ENCODE assay signal across 8 cellular contexts in genomic region chr9:129080312-129080607, GRCh38. TPM values are rescaled to one million over a fixed set of nuclear protein-coding genes. Genes with fewer than 3 reads are reported as not detected.
DNase-seq lines count a peak whose midpoint lies in the region; ATAC-seq, FAIRE-seq and TF ChIP-seq lines count a peak whose summit lies in the region.

No MANE protein-coding gene starts in this region.

- H3K4me3 Mint-ChIP-seq in stimulated activated naive CD8-positive, alpha-beta T cell treated with anti-CD3 and anti-CD28 coated beads, Interleukin-15, Interleukin-2, amounts not matched to agents 100 ng/mL and 50 ng/mL, for 24 hours = peak overlapping the region; percentile 87
- peak overlapping the region; percentile 85 for H3K4me3 Mint-ChIP-seq in mesothelial cell of epicardium

- H3K4me1 Mint-ChIP-seq in stimulated activated naive CD8-positive, alpha-beta T cell treated with anti-CD3 and anti-CD28 coated beads, Interleukin-15, Interleukin-2, amounts not matched to agents 100 ng/mL and 50 ng/mL, for 24 hours (ENCODE audit: low read depth) = peaks cover 29% of the 10 kb centered on the region
- H3K4me1 Mint-ChIP-seq in mesothelial cell of epicardium = peaks cover 19% of the 10 kb centered on the region

- H3K27ac Mint-ChIP-seq in stimulated activated naive CD8-positive, alpha-beta T cell treated with anti-CD3 and anti-CD28 coated beads, Interleukin-15, Interleukin-2, amounts not matched to agents 100 ng/mL and 50 ng/mL, for 24 hours = peak overlapping the region; percentile 63
- peak overlapping the region; percentile 78 for H3K27ac Mint-ChIP-seq in mesothelial cell of epicardium

- in situ Hi-C loops in astrocyte of the spinal cord (cut with HindIII; ENCODE audit: low sequenced_read_pairs) = no loop called here

- FAIRE-seq in GM12891 (lab: Jason Lieb, UNC) = no peak

- no peak for ATAC-seq in stimulated activated naive CD8-positive, alpha-beta T cell treated with anti-CD3 and anti-CD28 coated beads, Interleukin-15, Interleukin-2, amounts not matched to agents 100 U/mL and 50 U/mL, for 24 hours
- ATAC-seq in GM21381 (IDR thresholded peaks at IDR 0.05; ENCODE audit: unreplicated experiment) = no peak

- TF ChIP-seq POLR2A in GM12891 (IDR thresholded peaks at IDR 0.05; ENCODE audit: low read depth, low read length) = no peak

- H3K27me3 Mint-ChIP-seq in stimulated activated naive CD8-positive, alpha-beta T cell treated with anti-CD3 and anti-CD28 coated beads, Interleukin-15, Interleukin-2, amounts not matched to agents 100 ng/mL and 50 ng/mL, for 24 hours = no peaks in the 10 kb centered on the region
- no peaks in the 10 kb centered on the region for H3K27me3 Mint-ChIP-seq in mesothelial cell of epicardium (ENCODE audit: low read depth)

- no peaks in the 10 kb centered on the region for H3K9me3 Mint-ChIP-seq in stimulated activated naive CD8-positive, alpha-beta T cell treated with anti-CD3 and anti-CD28 coated beads, Interleukin-15, Interleukin-2, amounts not matched to agents 100 ng/mL and 50 ng/mL, for 24 hours
- no peaks in the 10 kb centered on the region for H3K9me3 Mint-ChIP-seq in mesothelial cell of epicardium

- peak overlapping the region; percentile 83 for H3K4me3 ChIP-seq in astrocyte of the spinal cord (ENCODE audit: low read depth, low read length)

- DNase-seq in stimulated activated naive CD8-positive, alpha-beta T cell treated with anti-CD3 and anti-CD28 coated beads, Interleukin-15, Interleukin-2, amounts not matched to agents 100 U/mL and 50 U/mL, for 24 hours = no peak
- DNase-seq in astrocyte of the spinal cord (ENCODE audit: low read depth, low spot score) (no peak), mesothelial cell of epicardium (ENCODE audit: low spot score in 2 of 2, unreplicated experiment in 2 of 2) (no peak), GM12891 (ENCODE audit: insufficient read length, low spot score) (no peak), activated gamma-delta T cell (lab: John Stamatoyannopoulos, UW) (no peak), Ammon's horn (ENCODE audit: low spot score) (no peak)

- TF ChIP-seq CTCF in astrocyte of the spinal cord (IDR thresholded peaks at IDR 0.05; ENCODE audit: low read depth, low read length) (no peak), mesothelial cell of epicardium (IDR thresholded peaks at IDR 0.05; ENCODE audit: unreplicated experiment) (no peak)

- H3K36me3 Mint-ChIP-seq in stimulated activated naive CD8-positive, alpha-beta T cell treated with anti-CD3 and anti-CD28 coated beads, Interleukin-15, Interleukin-2, amounts not matched to agents 100 ng/mL and 50 ng/mL, for 24 hours (ENCODE audit: low read depth) = no peaks in the 10 kb centered on the region
- no peaks in the 10 kb centered on the region for H3K36me3 Mint-ChIP-seq in mesothelial cell of epicardium

TF ChIP-seq in GM12891, 5 proteins besides CTCF, POLR2A, EP300 and RAD21:
- TF ChIP-seq PAX5 (IDR thresholded peaks at IDR 0.05; ENCODE audit: insufficient read depth, low read length, severe bottlenecking) (no peak), SPI1 (IDR thresholded peaks at IDR 0.05; ENCODE audit: low read depth, low read length) (no peak)

RNA-seq across cellular contexts. Expression of gene DOLPP1, which starts 0.7 kb away (rescaled TPM):
- 16.9 to 21.5 TPM (median 20.0 TPM) in 3 replicates for total RNA-seq in mesothelial cell of epicardium
- polyA plus RNA-seq in GM12891 (2012; ENCODE audit: low read depth, missing spikeins) = 6.5 TPM

RNA-seq across cellular contexts. Expression of gene CRAT, which starts 30.3 kb away (rescaled TPM):
- total RNA-seq in mesothelial cell of epicardium = 26.4 to 27.6 TPM (median 26.4 TPM) in 3 replicates
- 1.9 TPM for polyA plus RNA-seq in GM12891 (2012; ENCODE audit: low read depth, missing spikeins)

RNA-seq across cellular contexts. Expression of gene PTPA, which starts 31.0 kb away (rescaled TPM):
- 157 to 164 TPM (median 160 TPM) in 3 replicates for total RNA-seq in mesothelial cell of epicardium
- 42.1 TPM for polyA plus RNA-seq in GM12891 (2012; ENCODE audit: low read depth, missing spikeins)

RNA-seq across cellular contexts. Expression of gene MIGA2, which starts 43.8 kb away (rescaled TPM):
- total RNA-seq in mesothelial cell of epicardium = 36.1 to 37.9 TPM (median 36.2 TPM) in 3 replicates
- polyA plus RNA-seq in GM12891 (2012; ENCODE audit: low read depth, missing spikeins) = 11.9 TPM

RNA-seq across cellular contexts. Expression of gene SH3GLB2, which starts 52.1 kb away (rescaled TPM):
- total RNA-seq in mesothelial cell of epicardium = 173 to 174 TPM (median 174 TPM) in 3 replicates
- 20.6 TPM for polyA plus RNA-seq in GM12891 (2012; ENCODE audit: low read depth, missing spikeins)
